In the genomic region with DNA sequence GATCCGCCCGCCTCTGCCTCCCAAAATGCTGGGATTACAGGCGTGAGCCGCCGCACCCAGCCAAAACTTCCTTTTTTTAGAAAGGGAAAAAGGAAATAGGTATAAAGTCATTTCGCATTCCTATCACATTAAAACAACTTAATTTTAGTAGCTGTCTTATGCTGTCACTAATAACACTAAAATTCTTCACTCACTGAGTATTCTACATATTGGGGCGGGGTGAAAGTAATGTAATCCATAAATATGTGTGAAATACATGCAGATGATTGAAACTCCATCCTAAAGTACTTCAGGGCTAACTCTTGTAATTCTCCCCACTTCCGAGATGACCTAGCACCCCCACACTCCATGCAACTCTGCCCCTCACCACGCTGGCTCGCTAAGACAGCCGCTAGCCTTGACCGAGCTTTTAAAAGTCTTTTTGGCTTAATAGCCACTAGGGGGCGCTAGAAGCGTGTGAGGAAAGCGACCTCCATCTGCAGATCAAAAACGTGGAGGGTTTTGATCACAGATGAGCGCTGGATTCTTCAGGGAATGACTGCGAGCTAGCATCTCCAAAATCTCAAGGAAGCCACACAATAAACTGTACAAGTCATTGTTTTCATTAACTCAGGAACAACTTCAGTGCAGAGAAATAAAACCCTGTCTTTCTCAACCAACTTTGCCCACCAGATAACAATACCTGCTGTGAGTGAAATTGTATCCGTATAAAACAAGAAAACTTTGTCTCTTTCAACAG, we compare ENCODE assay signal across 1 cellular context.
TF ChIP-seq lines count a peak whose summit lies in the region.

No MANE protein-coding gene starts in this region.

TF ChIP-seq in GM23338, 12 proteins besides CTCF, POLR2A, EP300 and RAD21 (continued from another document):
- TF ChIP-seq, protein P1, sequence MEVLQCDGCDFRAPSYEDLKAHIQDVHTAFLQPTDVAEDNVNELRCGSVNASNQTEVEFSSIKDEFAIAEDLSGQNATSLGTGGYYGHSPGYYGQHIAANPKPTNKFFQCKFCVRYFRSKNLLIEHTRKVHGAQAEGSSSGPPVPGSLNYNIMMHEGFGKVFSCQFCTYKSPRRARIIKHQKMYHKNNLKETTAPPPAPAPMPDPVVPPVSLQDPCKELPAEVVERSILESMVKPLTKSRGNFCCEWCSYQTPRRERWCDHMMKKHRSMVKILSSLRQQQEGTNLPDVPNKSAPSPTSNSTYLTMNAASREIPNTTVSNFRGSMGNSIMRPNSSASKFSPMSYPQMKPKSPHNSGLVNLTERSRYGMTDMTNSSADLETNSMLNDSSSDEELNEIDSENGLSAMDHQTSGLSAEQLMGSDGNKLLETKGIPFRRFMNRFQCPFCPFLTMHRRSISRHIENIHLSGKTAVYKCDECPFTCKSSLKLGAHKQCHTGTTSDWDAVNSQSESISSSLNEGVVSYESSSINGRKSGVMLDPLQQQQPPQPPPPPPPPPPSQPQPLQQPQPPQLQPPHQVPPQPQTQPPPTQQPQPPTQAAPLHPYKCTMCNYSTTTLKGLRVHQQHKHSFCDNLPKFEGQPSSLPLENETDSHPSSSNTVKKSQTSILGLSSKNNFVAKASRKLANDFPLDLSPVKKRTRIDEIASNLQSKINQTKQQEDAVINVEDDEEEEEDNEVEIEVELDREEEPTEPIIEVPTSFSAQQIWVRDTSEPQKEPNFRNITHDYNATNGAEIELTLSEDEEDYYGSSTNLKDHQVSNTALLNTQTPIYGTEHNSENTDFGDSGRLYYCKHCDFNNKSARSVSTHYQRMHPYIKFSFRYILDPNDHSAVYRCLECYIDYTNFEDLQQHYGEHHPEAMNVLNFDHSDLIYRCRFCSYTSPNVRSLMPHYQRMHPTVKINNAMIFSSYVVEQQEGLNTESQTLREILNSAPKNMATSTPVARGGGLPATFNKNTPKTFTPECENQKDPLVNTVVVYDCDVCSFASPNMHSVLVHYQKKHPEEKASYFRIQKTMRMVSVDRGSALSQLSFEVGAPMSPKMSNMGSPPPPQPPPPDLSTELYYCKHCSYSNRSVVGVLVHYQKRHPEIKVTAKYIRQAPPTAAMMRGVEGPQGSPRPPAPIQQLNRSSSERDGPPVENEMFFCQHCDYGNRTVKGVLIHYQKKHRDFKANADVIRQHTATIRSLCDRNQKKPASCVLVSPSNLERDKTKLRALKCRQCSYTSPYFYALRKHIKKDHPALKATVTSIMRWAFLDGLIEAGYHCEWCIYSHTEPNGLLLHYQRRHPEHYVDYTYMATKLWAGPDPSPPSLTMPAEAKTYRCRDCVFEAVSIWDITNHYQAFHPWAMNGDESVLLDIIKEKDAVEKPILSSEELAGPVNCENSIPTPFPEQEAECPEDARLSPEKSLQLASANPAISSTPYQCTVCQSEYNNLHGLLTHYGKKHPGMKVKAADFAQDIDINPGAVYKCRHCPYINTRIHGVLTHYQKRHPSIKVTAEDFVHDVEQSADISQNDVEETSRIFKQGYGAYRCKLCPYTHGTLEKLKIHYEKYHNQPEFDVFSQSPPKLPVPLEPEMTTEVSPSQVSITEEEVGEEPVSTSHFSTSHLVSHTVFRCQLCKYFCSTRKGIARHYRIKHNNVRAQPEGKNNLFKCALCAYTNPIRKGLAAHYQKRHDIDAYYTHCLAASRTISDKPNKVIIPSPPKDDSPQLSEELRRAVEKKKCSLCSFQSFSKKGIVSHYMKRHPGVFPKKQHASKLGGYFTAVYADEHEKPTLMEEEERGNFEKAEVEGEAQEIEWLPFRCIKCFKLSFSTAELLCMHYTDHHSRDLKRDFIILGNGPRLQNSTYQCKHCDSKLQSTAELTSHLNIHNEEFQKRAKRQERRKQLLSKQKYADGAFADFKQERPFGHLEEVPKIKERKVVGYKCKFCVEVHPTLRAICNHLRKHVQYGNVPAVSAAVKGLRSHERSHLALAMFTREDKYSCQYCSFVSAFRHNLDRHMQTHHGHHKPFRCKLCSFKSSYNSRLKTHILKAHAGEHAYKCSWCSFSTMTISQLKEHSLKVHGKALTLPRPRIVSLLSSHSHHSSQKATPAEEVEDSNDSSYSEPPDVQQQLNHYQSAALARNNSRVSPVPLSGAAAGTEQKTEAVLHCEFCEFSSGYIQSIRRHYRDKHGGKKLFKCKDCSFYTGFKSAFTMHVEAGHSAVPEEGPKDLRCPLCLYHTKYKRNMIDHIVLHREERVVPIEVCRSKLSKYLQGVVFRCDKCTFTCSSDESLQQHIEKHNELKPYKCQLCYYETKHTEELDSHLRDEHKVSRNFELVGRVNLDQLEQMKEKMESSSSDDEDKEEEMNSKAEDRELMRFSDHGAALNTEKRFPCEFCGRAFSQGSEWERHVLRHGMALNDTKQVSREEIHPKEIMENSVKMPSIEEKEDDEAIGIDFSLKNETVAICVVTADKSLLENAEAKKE (CRISPR knock-in tag; IDR thresholded peaks at IDR 0.05) = no peak
- TF ChIP-seq STAT1 (IDR thresholded peaks at IDR 0.05; ENCODE audit: unreplicated experiment) (no peak), EZH2 (IDR thresholded peaks at IDR 0.05; ENCODE audit: low read depth, unreplicated experiment) (no peak)
TF ChIP-seq in GM23338: peak in this region for 0.
